Comparison of ENCODE assay signal across 15 cellular contexts in genomic region chr3:191385101-191385500, GRCh38. TPM values are rescaled to one million over a fixed set of nuclear protein-coding genes. Genes with fewer than 3 reads are reported as not detected.
"Had no signal": no experiment of that assay in that cellular context is flagged by ENCODE, and none has a peak within 500 bp of the region (broad histone marks: within the 10 kb centered on the region; RNA-seq: fewer than 3 reads in every experiment).

No MANE protein-coding gene starts in this region.

- H3K4me3 Mint-ChIP-seq: naive thymus-derived CD4-positive, alpha-beta T cell had no signal

- FAIRE-seq: urothelium cell line had no signal

- H3K27ac Mint-ChIP-seq: naive thymus-derived CD4-positive, alpha-beta T cell had no signal

- H3K27me3 Mint-ChIP-seq: naive thymus-derived CD4-positive, alpha-beta T cell had no signal

- ATAC-seq: foreskin keratinocyte; heart left ventricle; naive thymus-derived CD4-positive, alpha-beta T cell; sciatic nerve had no signal

- H3K27ac ChIP-seq: dorsolateral prefrontal cortex, foreskin keratinocyte, heart left ventricle, skin epidermis had no signal

- H3K4me3 ChIP-seq: dorsolateral prefrontal cortex, heart left ventricle, skin epidermis had no signal

- H3K9me3 ChIP-seq: heart left ventricle had no signal

- H3K27me3 ChIP-seq: dorsolateral prefrontal cortex, foreskin keratinocyte, heart left ventricle had no signal

- DNase-seq: cortex of kidney; dorsolateral prefrontal cortex; effector CD8-positive, alpha-beta T cell; foreskin keratinocyte; heart left ventricle; hippocampal formation; kidney glomerular epithelial cell; naive thymus-derived CD4-positive, alpha-beta T cell; posterior cingulate gyrus; stimulated activated naive CD4-positive, alpha-beta T cell treated with Interleukin-2 at 50 U/mL for 16 hours; trophoblast cell had no signal

- H3K4me1 ChIP-seq: foreskin keratinocyte had no signal

RNA-seq across cellular contexts. Expression of gene UTS2B, which starts 54.8 kb away (rescaled TPM):
- total RNA-seq: liver had no signal
- polyA plus RNA-seq: naive thymus-derived CD4-positive, alpha-beta T cell had no signal
